In the genomic region with DNA sequence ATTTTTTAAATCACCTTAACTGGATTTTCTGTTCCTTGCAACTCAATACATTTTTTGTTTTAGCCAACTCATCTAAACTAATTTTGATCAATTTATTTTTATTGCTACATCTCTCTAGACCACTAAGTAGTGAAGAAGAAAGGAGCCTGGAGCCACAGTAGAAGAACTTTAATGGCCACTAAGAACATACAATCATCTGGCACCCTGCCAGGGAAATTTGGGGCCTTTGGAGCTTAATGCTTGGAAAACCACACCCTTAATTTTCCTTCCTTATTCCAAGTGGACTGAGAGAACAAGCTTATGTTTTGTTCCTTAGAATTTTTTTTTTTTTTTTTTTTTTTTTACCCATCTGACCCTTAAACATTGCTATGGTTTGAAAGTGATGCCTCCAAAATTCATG, we compare ENCODE assay signal across 20 cellular contexts.
"Had no signal": no experiment of that assay in that cellular context is flagged by ENCODE, and none has a peak within 500 bp of the region (broad histone marks: within the 10 kb centered on the region; RNA-seq: fewer than 3 reads in every experiment).

No MANE protein-coding gene starts in this region.

- H3K27ac Mint-ChIP-seq: activated CD4-positive, alpha-beta T cell treated with anti-CD3 and anti-CD28 coated beads, Interleukin-2, amount 10 ng/mL, durations not matched to agents 24 days and 14 days; activated CD8-positive, alpha-beta T cell treated with anti-CD3 and anti-CD28 coated beads, Interleukin-2, amount 10 ng/mL, durations not matched to agents 7 days and 5 days; activated naive CD4-positive, alpha-beta T cell treated with anti-CD3 and anti-CD28 coated beads, Interleukin-2, amount 50 U/mL, for 72 hours; immature natural killer cell; naive thymus-derived CD8-positive, alpha-beta T cell had no signal

- H3K27me3 ChIP-seq: body of pancreas, esophagus squamous epithelium, neutrophil, thyroid gland had no signal

- H2AFZ ChIP-seq: parathyroid adenoma had no signal

- H3K4me3 Mint-ChIP-seq: activated CD4-positive, alpha-beta T cell treated with anti-CD3 and anti-CD28 coated beads, Interleukin-2, amount 10 ng/mL, durations not matched to agents 24 days and 14 days; activated CD8-positive, alpha-beta T cell treated with anti-CD3 and anti-CD28 coated beads, Interleukin-2, amount 10 ng/mL, durations not matched to agents 7 days and 5 days; immature natural killer cell; naive thymus-derived CD8-positive, alpha-beta T cell had no signal

- H3K36me3 ChIP-seq: thyroid gland had no signal

- H3K9me3 Mint-ChIP-seq: immature natural killer cell had no signal

- H3K9ac ChIP-seq: parathyroid adenoma had no signal

- H3K9me3 ChIP-seq: body of pancreas, neutrophil, thyroid gland had no signal

- H3K4me1 Mint-ChIP-seq: activated CD4-positive, alpha-beta T cell treated with anti-CD3 and anti-CD28 coated beads, Interleukin-2, amount 10 ng/mL, durations not matched to agents 24 days and 14 days had no signal

- H3K27me3 Mint-ChIP-seq: activated CD4-positive, alpha-beta T cell treated with anti-CD3 and anti-CD28 coated beads, Interleukin-2, amount 10 ng/mL, durations not matched to agents 24 days and 14 days; naive thymus-derived CD8-positive, alpha-beta T cell had no signal

- H3K4me3 ChIP-seq: body of pancreas, coronary artery, esophagus squamous epithelium, thyroid gland had no signal

- DNase-seq: activated CD4-positive, alpha-beta T cell treated with anti-CD3 and anti-CD28 coated beads, Interleukin-2, amount 10 ng/mL, durations not matched to agents 24 days and 14 days; activated CD4-positive, CD25-positive, alpha-beta regulatory T cell; activated CD8-positive, alpha-beta memory T cell treated with anti-CD3 and anti-CD28 coated beads, Interleukin-2, amount 50 U/mL, for 4 hours; activated CD8-positive, alpha-beta T cell treated with anti-CD3 and anti-CD28 coated beads, Interleukin-2, amount 10 ng/mL, durations not matched to agents 7 days and 5 days; activated effector memory CD4-positive, alpha-beta T cell treated with anti-CD3 and anti-CD28 coated beads, Interleukin-2, amount 50 U/mL, for 16 hours; activated T-cell treated with anti-CD3 and anti-CD28 coated beads, Interleukin-2, amount 50 U/mL, for 48 hours; amniotic stem cell; body of pancreas; central memory CD4-positive, alpha-beta T cell; esophagus squamous epithelium; immature natural killer cell; naive thymus-derived CD8-positive, alpha-beta T cell; stimulated activated CD4-positive, alpha-beta T cell treated with anti-CD3 and anti-CD28 coated beads, Interleukin-12 subunit alpha, Interleukin-12 subunit beta, amount 100 ng/mL, for 4 hours; stimulated activated CD4-positive, alpha-beta T cell treated with anti-CD3 and anti-CD28 coated beads, Interleukin-2, amount 100 ng/mL, for 24 hours; thyroid gland had no signal

- H3K4me1 ChIP-seq: esophagus squamous epithelium, parathyroid adenoma, thyroid gland had no signal

- FAIRE-seq: urothelium cell line had no signal

- H3K27ac ChIP-seq: coronary artery, esophagus squamous epithelium, neutrophil, parathyroid adenoma, thyroid gland had no signal
